Comparison of ENCODE assay signal across 8 cellular contexts in the genomic region with DNA sequence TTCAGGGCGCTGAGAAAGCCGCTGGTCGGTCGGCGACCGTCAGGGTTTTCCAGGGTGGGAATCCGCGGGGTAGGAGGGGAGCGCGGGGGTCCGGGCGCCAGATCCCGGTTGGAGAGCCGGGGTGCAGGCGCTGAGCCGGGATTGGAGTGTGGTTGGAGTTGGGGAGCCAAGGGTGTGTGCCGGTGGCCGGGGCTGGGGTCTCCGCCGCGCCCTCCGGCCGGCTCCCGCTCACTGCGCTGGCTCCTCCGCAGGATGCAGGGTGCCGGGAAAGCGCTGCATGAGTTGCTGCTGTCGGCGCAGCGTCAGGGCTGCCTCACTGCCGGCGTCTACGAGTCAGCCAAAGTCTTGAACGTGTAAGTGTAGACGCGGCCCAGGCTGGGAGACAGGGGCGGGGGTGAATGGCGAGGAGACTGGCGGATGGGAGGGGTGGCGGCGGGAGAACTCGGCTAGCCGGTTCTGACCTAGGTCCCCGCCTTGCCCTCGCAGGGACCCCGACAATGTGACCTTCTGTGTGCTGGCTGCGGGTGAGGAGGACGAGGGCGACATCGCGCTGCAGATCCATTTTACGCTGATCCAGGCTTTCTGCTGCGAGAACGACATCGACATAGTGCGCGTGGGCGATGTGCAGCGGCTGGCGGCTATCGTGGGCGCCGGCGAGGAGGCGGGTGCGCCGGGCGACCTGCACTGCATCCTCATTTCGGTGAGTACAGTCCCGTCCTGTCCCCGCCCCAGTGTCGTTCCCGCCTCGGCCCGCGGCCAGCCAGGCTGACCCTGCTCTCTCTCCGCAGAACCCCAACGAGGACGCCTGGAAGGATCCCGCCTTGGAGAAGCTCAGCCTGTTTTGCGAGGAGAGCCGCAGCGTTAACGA. TPM values are rescaled to one million over a fixed set of nuclear protein-coding genes. Genes with fewer than 3 reads are reported as not detected.
DNase-seq lines count a peak whose midpoint lies in the region; ATAC-seq, FAIRE-seq and TF ChIP-seq lines count a peak whose summit lies in the region.

No MANE protein-coding gene starts in this region.

- peaks cover 33% of the 10 kb centered on the region for H3K4me1 Mint-ChIP-seq in dendritic cell treated with granulocyte-macrophage colony-stimulating factor and Interleukin-4, amounts not matched to agents 40 ng/mL and 50 ng/mL, for 4 days (ENCODE audit: low read depth)

- no peaks in the 10 kb centered on the region for H3K36me3 ChIP-seq in DND-41 (ENCODE audit: insufficient read depth, low read length)
- no peaks in the 10 kb centered on the region for H3K36me3 ChIP-seq in HepG2 (replicated peaks in 1 of 2; ENCODE audit: control insufficient read depth in 1 of 2, insufficient read depth in 2 of 2, low read length in 2 of 2)

- peaks cover 4% of the 10 kb centered on the region; the same call in 1 of the 2 replicates for H4K20me1 ChIP-seq in DND-41 (ENCODE audit: insufficient read depth, low read length)
- peaks cover 3% of the 10 kb centered on the region; the same call in 1 of the 2 replicates for H4K20me1 ChIP-seq in HepG2 (ENCODE audit: insufficient read depth, low read length)

- no peaks in the 10 kb centered on the region for H3K9me3 ChIP-seq in DND-41 (ENCODE audit: insufficient read depth, low read length, severe bottlenecking)
- no peaks in the 10 kb centered on the region for H3K9me3 ChIP-seq in HepG2 (ENCODE audit: low read length)

- TF ChIP-seq EP300 in HepG2 (IDR thresholded peaks at IDR 0.05; ENCODE audit: low read depth in 2 of 2, low read length in 2 of 2) (no peak), HepG2 (CRISPR knock-in tag; IDR thresholded peaks at IDR 0.05; ENCODE audit: borderline replicate concordance) (no peak)

- in situ Hi-C loops in HepG2 (cut with HindIII; ENCODE audit: extremely low pct_ligation_motif_present, low pct_unique_long_range_greater_than_20kb), result loop anchor here (10.0 kb wide), 1 partner anchor 129 kb away; no protein-coding TSS in a partner anchor

- H3K27me3 Mint-ChIP-seq in dendritic cell treated with granulocyte-macrophage colony-stimulating factor and Interleukin-4, amounts not matched to agents 40 ng/mL and 50 ng/mL, for 4 days, result peaks cover 20% of the 10 kb centered on the region

- H3K79me2 ChIP-seq in DND-41 (ENCODE audit: insufficient read depth, low read length), result no peaks in the 10 kb centered on the region
- no peaks in the 10 kb centered on the region for H3K79me2 ChIP-seq in HepG2 (ENCODE audit: insufficient read depth, low read length)

- H3K4me2 ChIP-seq in DND-41 (ENCODE audit: insufficient read depth, low read length) (peak overlapping the region; percentile 69), HepG2 (ENCODE audit: low read depth, low read length) (peak overlapping the region; percentile 44)

- TF ChIP-seq CTCF in DND-41 (IDR thresholded peaks at IDR 0.05; ENCODE audit: borderline replicate concordance, extremely low read depth, low read length, poor library complexity, severe bottlenecking) (no peak), HepG2 (CRISPR knock-in tag; IDR thresholded peaks at IDR 0.05) (no peak; the same call in 1 of the 2 replicates)

- H3K36me3 Mint-ChIP-seq in dendritic cell treated with granulocyte-macrophage colony-stimulating factor and Interleukin-4, amounts not matched to agents 40 ng/mL and 50 ng/mL, for 4 days (ENCODE audit: low read depth), result peaks cover 29% of the 10 kb centered on the region

- BruUV-seq in HepG2 (replicated peaks; lab: Mats Ljungman, UMichigan), result no TSS peak

- CTCF ChIA-PET in HepG2 (lab: Yijun Ruan, JAX; ENCODE audit: low intra/inter-chr PET ratio, low total read pairs), result interaction anchor here (3.7 kb wide), 1 partner anchor 497 kb away, joined by 42 read pairs; no protein-coding TSS in a partner anchor

- H3K4me1 ChIP-seq in DND-41 (ENCODE audit: insufficient read depth, low read length) (peaks cover 38% of the 10 kb centered on the region), HepG2 (ENCODE audit: insufficient read depth, low read length) (peaks cover 38% of the 10 kb centered on the region)

- H3K4me3 Mint-ChIP-seq in dendritic cell treated with granulocyte-macrophage colony-stimulating factor and Interleukin-4, amounts not matched to agents 40 ng/mL and 50 ng/mL, for 4 days, result peak overlapping the region; percentile 94

- no peak for FAIRE-seq in HepG2 (lab: Jason Lieb, UNC)

- H3K27ac ChIP-seq in DND-41 (ENCODE audit: low read length), result no peak overlapping the region
- H3K27ac ChIP-seq in HepG2 (ENCODE audit: extremely low read length, insufficient read depth, low read length), result no peak overlapping the region

- no peaks in the 10 kb centered on the region for H3K9me3 Mint-ChIP-seq in dendritic cell treated with granulocyte-macrophage colony-stimulating factor and Interleukin-4, amounts not matched to agents 40 ng/mL and 50 ng/mL, for 4 days

- WGBS in HepG2 (ENCODE audit: low lambda C conversion rate), result 21% methylated on average over 23 of the region's 85 CpGs

- DNase-seq in DND-41 (peak; percentile 27), HuH-7 (ENCODE audit: low spot score) (peak; percentile 26), HepG2 (ENCODE audit: low spot score) (no peak), NCI-H226 (no peak)
- peak; percentile 44 to 46 for DNase-seq in activated CD4-positive, alpha-beta T cell treated with anti-CD3 and anti-CD28 coated beads, Interleukin-2, amount 50 U/mL, for 24 hours (ENCODE audit: low read depth in 1 of 2, low spot score in 1 of 2)
- DNase-seq in stimulated activated CD4-positive, alpha-beta T cell treated with anti-CD3 and anti-CD28 coated beads, Interleukin-1b, Interleukin-23, amount 100 ng/mL, for 48 hours, result peak; percentile 71

- intact Hi-C loops in dendritic cell treated with granulocyte-macrophage colony-stimulating factor and Interleukin-4, amounts not matched to agents 40 ng/mL and 50 ng/mL, for 4 days (cut with micrococcal nuclease), result loop anchor here (1.0 to 5.0 kb wide), 2 partner anchors 56 to 112 kb away; no protein-coding TSS in a partner anchor
- intact Hi-C loops in HepG2 (cut with micrococcal nuclease; ENCODE audit: unreplicated experiment), result no loop called here

- POLR2A ChIA-PET in HepG2 (lab: Yijun Ruan, JAX), result no interaction called here

- H3K27me3 ChIP-seq in DND-41 (ENCODE audit: insufficient read depth, low read length, poor library complexity) (peaks cover 25% of the 10 kb centered on the region), HepG2 (ENCODE audit: control insufficient read depth in 1 of 2, insufficient read depth in 2 of 2, low read length in 2 of 2) (peaks cover 5 to 58% of the 10 kb centered on the region in 2 experiments)

- H3K4me3 ChIP-seq in DND-41 (ENCODE audit: low read depth in 1 of 2, low read length in 2 of 2) (peak overlapping the region in 1 of 2 experiments; percentile 49; a peak in 2 of 4 replicates), HepG2 (replicated peaks in 1 of 3; ENCODE audit: insufficient read depth in 1 of 3, low read depth in 2 of 3, low read length in 3 of 3) (peak overlapping the region; percentile 31 to 53 (median 36); a peak in 3 of 6 replicates)

- no peak overlapping the region for H3K9ac ChIP-seq in DND-41 (ENCODE audit: low read depth, low read length)
- no peak overlapping the region for H3K9ac ChIP-seq in HepG2 (ENCODE audit: insufficient read depth, low read depth, low read length)

- H2AFZ ChIP-seq in DND-41 (ENCODE audit: low read depth, low read length) (no peak overlapping the region), HepG2 (ENCODE audit: low read length) (no peak overlapping the region)

- TF ChIP-seq POLR2A in HepG2 (IDR thresholded peaks at IDR 0.05; ENCODE audit: insufficient read depth in 1 of 2, low read depth in 2 of 2, low read length in 2 of 2), result no peak

- no peak for TF ChIP-seq RAD21 in HepG2 (CRISPR knock-in tag; IDR thresholded peaks at IDR 0.05)

- H3K27ac Mint-ChIP-seq in dendritic cell treated with granulocyte-macrophage colony-stimulating factor and Interleukin-4, amounts not matched to agents 40 ng/mL and 50 ng/mL, for 4 days, result peak overlapping the region; percentile 97

- ATAC-seq in DND-41 (ENCODE audit: insufficient read depth, low read depth), result peak; percentile 21; the same call in 2 of the 3 replicates
- ATAC-seq in HepG2, result peak; percentile 42
- ATAC-seq in HG02970 (IDR thresholded peaks at IDR 0.05; ENCODE audit: low FRiP score, unreplicated experiment), result no peak

TF ChIP-seq in HepG2, 621 proteins besides CTCF, POLR2A, EP300 and RAD21 (continues in another document):
- no peak for TF ChIP-seq ZBTB3 (CRISPR knock-in tag; IDR thresholded peaks at IDR 0.05; ENCODE audit: borderline replicate concordance, low read depth)

RNA-seq across cellular contexts. Expression of a gene that starts 0.6 kb away (rescaled TPM):
- total RNA-seq in HepG2 (2016; rRNA removed; fragmentation: Illumina TruSeq; extraction: Trizol), result not detected in 2 replicates
- not detected in 2 replicates for total RNA-seq in HepG2 (2016; cell fraction: cytosol; rRNA removed; fragmentation: Illumina TruSeq; extraction: Trizol; ENCODE audit: low read depth)
- not detected in 2 replicates for total RNA-seq in HepG2 (2016; cell fraction: insoluble cytoplasmic fraction; rRNA removed; fragmentation: Illumina TruSeq; extraction: Trizol)
- total RNA-seq in HepG2 (2016; cell fraction: membrane; rRNA removed; fragmentation: Illumina TruSeq; extraction: Trizol), result not detected in 2 replicates
- total RNA-seq in HepG2 (2016; cell fraction: nucleus; rRNA removed; fragmentation: Illumina TruSeq; extraction: Trizol), result not detected in 2 replicates
- polyA plus RNA-seq in HepG2 (2011; rRNA removed), result not detected in 2 replicates
- polyA plus RNA-seq in HepG2 (2011; cell fraction: cytosol; rRNA removed), result not detected in 2 replicates
- not detected in 2 replicates for polyA plus RNA-seq in HepG2 (2011; cell fraction: nucleus; rRNA removed)
- polyA plus RNA-seq in HepG2 (2012), result not detected in 2 replicates
- not detected in 2 replicates for polyA plus RNA-seq in HepG2 (2016; cell fraction: cytosol; fragmentation: Illumina TruSeq; extraction: Trizol; ENCODE audit: low read depth)
- not detected in 2 replicates for polyA plus RNA-seq in HepG2 (2016; cell fraction: insoluble cytoplasmic fraction; fragmentation: Illumina TruSeq; extraction: Trizol; ENCODE audit: low read depth)
- not detected in 2 replicates for polyA plus RNA-seq in HepG2 (2016; cell fraction: membrane; fragmentation: Illumina TruSeq; extraction: Trizol; ENCODE audit: low read depth)
- polyA plus RNA-seq in HepG2 (2016; cell fraction: nucleus; fragmentation: Illumina TruSeq; extraction: Trizol; ENCODE audit: insufficient read depth, low read depth), result not detected in 2 replicates
- not detected in 2 replicates for polyA minus RNA-seq in HepG2 (2011; rRNA and poly(A)+ RNA removed; ENCODE audit: low replicate concordance)
- not detected in 2 replicates for polyA minus RNA-seq in HepG2 (2011; cell fraction: cytosol; rRNA and poly(A)+ RNA removed)
- not detected in 2 replicates for polyA minus RNA-seq in HepG2 (2011; cell fraction: nucleus; rRNA and poly(A)+ RNA removed)

Comparison
In these comparisons a context has a peak if more than half of its experiments do, and no peak if none do; other contexts are left out.
1. DNase-seq: peak in DND-41 (single experiment), HuH-7 (single experiment), activated CD4-positive, alpha-beta T cell treated with anti-CD3 and anti-CD28 coated beads, Interleukin-2, amount 50 U/mL, for 24 hours (2 of 2) and stimulated activated CD4-positive, alpha-beta T cell treated with anti-CD3 and anti-CD28 coated beads, Interleukin-1b, Interleukin-23, amount 100 ng/mL, for 48 hours (single experiment); none in HepG2 (single experiment) and NCI-H226 (single experiment).